Comparison of ENCODE assay signal across 8 cellular contexts in the genomic region with DNA sequence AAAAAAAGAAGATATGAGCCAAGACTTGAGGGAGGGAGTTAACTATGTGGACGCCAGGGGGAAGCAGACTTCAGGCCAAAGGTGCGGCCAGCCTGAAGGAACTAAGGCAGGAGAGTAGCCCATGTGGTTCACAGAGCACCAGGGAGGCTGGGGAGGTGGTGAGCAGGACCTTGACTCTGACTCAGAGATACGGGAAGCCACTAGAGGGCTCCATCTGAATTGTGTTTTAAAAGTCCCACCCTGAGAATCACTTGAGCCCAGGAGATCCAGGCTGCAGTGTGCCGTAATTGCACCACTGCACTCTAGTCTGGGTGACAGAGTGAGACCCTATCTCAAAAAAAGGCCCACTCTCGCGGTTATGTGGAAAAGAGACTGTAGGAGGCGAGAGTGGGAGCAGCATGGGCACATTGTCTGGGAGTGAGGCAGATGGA. TPM values are rescaled to one million over a fixed set of nuclear protein-coding genes. Genes with fewer than 3 reads are reported as not detected.
DNase-seq lines count a peak whose midpoint lies in the region; ATAC-seq and TF ChIP-seq lines count a peak whose summit lies in the region.

No MANE protein-coding gene starts in this region.

- no peak overlapping the region for H3K27ac Mint-ChIP-seq in Caco-2 (ENCODE audit: unreplicated experiment)

- no peak for TF ChIP-seq EP300 in esophagus muscularis mucosa (IDR thresholded peaks at IDR 0.05)

- BruUV-seq in Caco-2 (replicated peaks; lab: Mats Ljungman, UMichigan), result no TSS peak

- intact Hi-C loops in Caco-2 (cut with micrococcal nuclease; ENCODE audit: unreplicated experiment), result loop anchor here (1.0 kb wide), 2 partner anchors 150 to 156 kb away; no protein-coding TSS in a partner anchor
- intact Hi-C loops in esophagus muscularis mucosa (cut with DNase I), result no loop called here

- peak; percentile 59 for ATAC-seq in GM21529 (IDR thresholded peaks at IDR 0.05; ENCODE audit: unreplicated experiment)
- no peak for ATAC-seq in GM21723 (IDR thresholded peaks at IDR 0.05; ENCODE audit: unreplicated experiment)

- peak; percentile 42 to 50 for TF ChIP-seq CTCF in Caco-2 (IDR thresholded peaks at IDR 0.05; ENCODE audit: insufficient read depth in 1 of 2, low read depth in 1 of 2, low read length in 1 of 2, severe bottlenecking in 1 of 2, unreplicated experiment in 1 of 2)
- TF ChIP-seq CTCF in esophagus muscularis mucosa (IDR thresholded peaks at IDR 0.05), result peak in 1 of 3 experiments; percentile 36

- POLR2A ChIA-PET in Caco-2 (lab: Charles Lee), result no interaction called here

- CTCF ChIA-PET in Caco-2 (lab: Charles Lee), result no interaction called here

- no peaks in the 10 kb centered on the region for H3K27me3 Mint-ChIP-seq in Caco-2 (ENCODE audit: insufficient read depth, unreplicated experiment)

- DNase-seq in Caco-2, result peak; percentile 69 to 75
- DNase-seq in NT2/D1 (ENCODE audit: low read depth, low spot score), result peak; percentile 56
- peak; percentile 88 for DNase-seq in dermis blood vessel endothelial cell
- peak; percentile 27 for DNase-seq in mucosa of gallbladder (ENCODE audit: low spot score)
- DNase-seq in medulla oblongata (ENCODE audit: extremely low spot score), result no peak
- no peak for DNase-seq in esophagus muscularis mucosa (ENCODE audit: extremely low spot score)

- H3K4me1 ChIP-seq in Caco-2 (peaks cover 4% of the 10 kb centered on the region; the same call in 1 of the 2 replicates), NT2/D1 (ENCODE audit: insufficient read depth, insufficient read length) (no peaks in the 10 kb centered on the region), esophagus muscularis mucosa (peaks cover 0 to 5% (median 0%) of the 10 kb centered on the region in 4 donors)

- H3K36me3 ChIP-seq in Caco-2 (ENCODE audit: control insufficient read depth, insufficient read depth, low read length) (peaks cover 4% of the 10 kb centered on the region), NT2/D1 (ENCODE audit: insufficient read depth, insufficient read length, low read length) (peaks cover 45% of the 10 kb centered on the region), esophagus muscularis mucosa (peaks cover 7 to 33% (median 20%) of the 10 kb centered on the region in 4 donors)

- no peaks in the 10 kb centered on the region for H3K9me3 Mint-ChIP-seq in Caco-2 (ENCODE audit: unreplicated experiment)

- no peak for TF ChIP-seq POLR2A in esophagus muscularis mucosa (IDR thresholded peaks at IDR 0.05; ENCODE audit: low read depth)

- H3K27me3 ChIP-seq in Caco-2 (replicated peaks; ENCODE audit: control insufficient read depth, insufficient read depth, low read length) (no peaks in the 10 kb centered on the region), NT2/D1 (ENCODE audit: insufficient read depth, insufficient read length) (no peaks in the 10 kb centered on the region), esophagus muscularis mucosa (no peaks in the 10 kb centered on the region)

- no peak overlapping the region for H3K27ac ChIP-seq in esophagus muscularis mucosa (replicated peaks in 1 of 4)

- H3K4me1 Mint-ChIP-seq in Caco-2 (ENCODE audit: low read depth, unreplicated experiment), result peaks cover 6% of the 10 kb centered on the region

- no peak overlapping the region for H3K4me3 ChIP-seq in Caco-2 (ENCODE audit: low read depth, low read length)
- no peak overlapping the region for H3K4me3 ChIP-seq in NT2/D1 (ENCODE audit: insufficient read length, low read depth)
- H3K4me3 ChIP-seq in esophagus muscularis mucosa, result no peak overlapping the region

- no peak overlapping the region for H3K4me3 Mint-ChIP-seq in Caco-2 (ENCODE audit: unreplicated experiment)

- peaks cover 18% of the 10 kb centered on the region for H3K36me3 Mint-ChIP-seq in Caco-2 (ENCODE audit: insufficient read depth, unreplicated experiment)

- no peaks in the 10 kb centered on the region for H3K9me3 ChIP-seq in Caco-2
- no peaks in the 10 kb centered on the region for H3K9me3 ChIP-seq in NT2/D1 (ENCODE audit: insufficient read depth, low read length)
- H3K9me3 ChIP-seq in esophagus muscularis mucosa, result no peaks in the 10 kb centered on the region

- 72% methylated on average over 6 of the region's 7 CpGs for WGBS in esophagus muscularis mucosa

- H3K9ac ChIP-seq in NT2/D1 (ENCODE audit: insufficient read length, low read depth), result no peak overlapping the region

RNA-seq across cellular contexts. Expression of a gene that starts 12.3 kb away (rescaled TPM):
- 33.5 and 38.1 TPM in 2 replicates for total RNA-seq in Caco-2 (2022)
- 34.0 and 43.6 TPM in 2 replicates for total RNA-seq in dermis blood vessel endothelial cell
- total RNA-seq in mucosa of gallbladder, result 22.6 TPM
- total RNA-seq in esophagus muscularis mucosa, result 10 to 100 TPM; 18.7 to 21.6 (median 19.6) TPM

RNA-seq across cellular contexts. Expression of a gene that starts 55.7 kb away (rescaled TPM):
- 116 and 118 TPM in 2 replicates for total RNA-seq in Caco-2 (2022)
- 63.0 and 84.0 TPM in 2 replicates for total RNA-seq in dermis blood vessel endothelial cell
- total RNA-seq in mucosa of gallbladder, result 25.5 TPM
- 10 to 100 TPM; 18.0 to 42.6 (median 23.2) TPM for total RNA-seq in esophagus muscularis mucosa

Comparison
In these comparisons a context has a peak if more than half of its experiments do, and no peak if none do; other contexts are left out.
1. DNase-seq: peak in Caco-2 (2 of 2), NT2/D1 (single experiment), dermis blood vessel endothelial cell (single experiment) and mucosa of gallbladder (single experiment); none in medulla oblongata (single experiment) and esophagus muscularis mucosa (single experiment).